ENCODE assay signal across 8 cellular contexts in genomic region chr7:120988591-120989299, GRCh38. TPM values are rescaled to one million over a fixed set of nuclear protein-coding genes. Genes with fewer than 3 reads are reported as not detected.
A peak's percentile ranks its signal among the peaks of the same experiment; 100 is the strongest.
DNase-seq lines count a peak whose midpoint lies in the region; ATAC-seq, FAIRE-seq and TF ChIP-seq lines count a peak whose summit lies in the region.

Gene CPED1 (plus strand): TSS chr7:120988711. CDS start chr7:120989622, 911 bp downstream.

- H3K4me3 ChIP-seq in BJ (ENCODE audit: low read depth, low read length), result peak within 1 kb of the TSS; percentile 45
- peak within 1 kb of the TSS; percentile 43 for H3K4me3 ChIP-seq in SJSA1
- H3K4me3 ChIP-seq in prostate gland, result peak within 1 kb of the TSS; percentile 20 to 25

- no peak for TF ChIP-seq POLR2A in prostate gland (IDR thresholded peaks at IDR 0.05)

- intact Hi-C loops in prostate gland (cut with DNase I), result no loop called here

- peak within 1 kb of the TSS; percentile 90 for H3K27ac ChIP-seq in SJSA1
- peak within 1 kb of the TSS; percentile 74 to 80 for H3K27ac ChIP-seq in prostate gland

- peak; percentile 50 for ATAC-seq in HG03439 (IDR thresholded peaks at IDR 0.05; ENCODE audit: unreplicated experiment)

- WGBS in prostate gland, result 12% methylated on average over 28 of the region's 28 CpGs

- H3K9me3 ChIP-seq in SJSA1 (replicated peaks) (no peaks in the 10 kb centered on the region), prostate gland (no peaks in the 10 kb centered on the region)

- TF ChIP-seq CTCF in BJ (IDR thresholded peaks at IDR 0.05; ENCODE audit: insufficient read depth, low read depth, low read length) (no peak), prostate gland (IDR thresholded peaks at IDR 0.05) (no peak), D721Med (IDR thresholded peaks at IDR 0.05; ENCODE audit: insufficient read depth, missing control alignments) (no peak)

- POLR2A ChIA-PET in BJ (lab: Charles Lee), result no interaction called here

- CTCF ChIA-PET in BJ (lab: Yijun Ruan, JAX), result interaction anchor here (0.8 to 6.5 kb wide), 26 partner anchors 8 to 348 kb away, joined by 3 to 136 read pairs (median 5); no protein-coding TSS in a partner anchor

- DNase-seq in BJ (ENCODE audit: low read depth), result no peak
- peak; percentile 22 for DNase-seq in GM19238 (ENCODE audit: insufficient read length, low spot score)
- peak; percentile 83 to 86 for DNase-seq in SJSA1 (ENCODE audit: low read depth in 1 of 2, low spot score in 2 of 2)
- peak; percentile 66 for DNase-seq in astrocyte of the hippocampus (ENCODE audit: low read depth, low spot score)
- peak; percentile 58 for DNase-seq in hepatic stellate cell (ENCODE audit: low spot score)
- peak; percentile 29 for DNase-seq in prostate gland (ENCODE audit: low spot score)
- no peak for DNase-seq in D721Med (ENCODE audit: insufficient read length, low spot score)

- H3K36me3 ChIP-seq in BJ (ENCODE audit: control insufficient read depth, insufficient read depth, low read length) (no peaks in the 10 kb centered on the region), SJSA1 (peaks cover 7% of the 10 kb centered on the region; the same call in 1 of the 2 replicates), prostate gland (no peaks in the 10 kb centered on the region)

- FAIRE-seq in D721Med (lab: Jason Lieb, UNC), result no peak

- no peaks in the 10 kb centered on the region for H3K27me3 ChIP-seq in BJ (ENCODE audit: control insufficient read depth, insufficient read depth, low read length)
- no peaks in the 10 kb centered on the region for H3K27me3 ChIP-seq in SJSA1 (replicated peaks)
- no peaks in the 10 kb centered on the region for H3K27me3 ChIP-seq in prostate gland (replicated peaks; ENCODE audit: insufficient read depth)

- peaks cover 26% of the 10 kb centered on the region for H3K4me1 ChIP-seq in SJSA1 (replicated peaks)
- H3K4me1 ChIP-seq in prostate gland (replicated peaks), result no peaks in the 10 kb centered on the region

RNA-seq across cellular contexts. Expression of gene CPED1, which starts in this region (rescaled TPM):
- 18.3 and 22.0 TPM in 2 replicates for polyA plus RNA-seq in BJ (2011; rRNA removed)
- polyA minus RNA-seq in BJ (2011; rRNA and poly(A)+ RNA removed), result 34.9 and 35.6 TPM in 2 replicates
- 46.6 and 64.8 TPM in 2 replicates for total RNA-seq in SJSA1 (2014; rRNA removed; shearing (Covaris generic))
- total RNA-seq in prostate gland, result 10 to 100 TPM; 10.7 to 23.3 TPM

Comparison
In these comparisons a context has a peak if more than half of its experiments do, and no peak if none do; other contexts are left out.
1. DNase-seq: peak in GM19238 (single experiment), SJSA1 (2 of 2), astrocyte of the hippocampus (single experiment), hepatic stellate cell (single experiment) and prostate gland (single experiment); none in BJ (single experiment) and D721Med (single experiment).
2. Peak in every context shown above with its lines, with median percentiles within 50 percentile points of each other: H3K4me3 ChIP-seq.